In genomic region chr16:25279491-25279890, GRCh38 we compare ENCODE assay signal across 26 cellular contexts. TPM values are rescaled to one million over a fixed set of nuclear protein-coding genes. Genes with fewer than 3 reads are reported as not detected.
DNase-seq lines count a peak whose midpoint lies in the region; ATAC-seq and TF ChIP-seq lines count a peak whose summit lies in the region.
"Had no signal": no experiment of that assay in that cellular context is flagged by ENCODE, and none has a peak within 500 bp of the region (broad histone marks: within the 10 kb centered on the region; RNA-seq: fewer than 3 reads in every experiment).

No MANE protein-coding gene starts in this region.

- H3K9ac ChIP-seq in mammary epithelial cell (ENCODE audit: insufficient read depth, low read length), result no peak overlapping the region
- H3K9ac ChIP-seq: SK-N-SH had no signal

- no peaks in the 10 kb centered on the region for H3K9me3 Mint-ChIP-seq in MCF 10A (ENCODE audit: unreplicated experiment)

- dilution Hi-C loops in mammary epithelial cell (cut with HindIII; ENCODE audit: low sequenced_read_pairs), result no loop called here

- no peak for ATAC-seq in HG03469 (IDR thresholded peaks at IDR 0.05; ENCODE audit: unreplicated experiment)
- ATAC-seq in GM18498 (IDR thresholded peaks at IDR 0.05; ENCODE audit: unreplicated experiment), result no peak
- ATAC-seq: HepG2 had no signal

- H3K27me3 ChIP-seq in breast epithelium, result no peaks in the 10 kb centered on the region
- no peaks in the 10 kb centered on the region for H3K27me3 ChIP-seq in mammary epithelial cell (ENCODE audit: insufficient read depth, low read length)

- no peak overlapping the region for H3K27ac Mint-ChIP-seq in MCF 10A (ENCODE audit: low read depth, unreplicated experiment)
- H3K27ac Mint-ChIP-seq: CD4-positive, alpha-beta memory T cell had no signal

- H3K27me3 Mint-ChIP-seq in MCF 10A (ENCODE audit: insufficient read depth, unreplicated experiment), result no peaks in the 10 kb centered on the region

- 9% methylated on average over 7 of the region's 7 CpGs for WGBS in mammary epithelial cell (ENCODE audit: low coverage, missing lambda C conversion rate)

- H3K36me3 ChIP-seq in breast epithelium (no peaks in the 10 kb centered on the region), mammary epithelial cell (ENCODE audit: insufficient read depth, low read length) (no peaks in the 10 kb centered on the region)

- no peaks in the 10 kb centered on the region for H4K20me1 ChIP-seq in mammary epithelial cell (ENCODE audit: insufficient read depth, low read length)

- H3K36me3 Mint-ChIP-seq in MCF 10A (ENCODE audit: insufficient read depth, unreplicated experiment), result no peaks in the 10 kb centered on the region
- H3K36me3 Mint-ChIP-seq: CD4-positive, alpha-beta memory T cell had no signal

- in situ Hi-C loops in mammary epithelial cell (cut with MboI; ENCODE audit: low sequenced_read_pairs in 2 of 2), result loop anchor here (25.0 kb wide), 2 partner anchors 433 to 1833 kb away; no protein-coding TSS in a partner anchor

- peaks cover 11% of the 10 kb centered on the region for H3K4me1 Mint-ChIP-seq in MCF 10A (ENCODE audit: insufficient read depth, unreplicated experiment)

- H3K9me3 ChIP-seq in breast epithelium (peaks cover 0 to 2% of the 10 kb centered on the region in 2 donors), mammary epithelial cell (replicated peaks; ENCODE audit: insufficient read depth, low read length) (no peaks in the 10 kb centered on the region)
- H3K9me3 ChIP-seq: Caco-2, SK-N-SH had no signal

- no peaks in the 10 kb centered on the region for H3K79me2 ChIP-seq in mammary epithelial cell (ENCODE audit: insufficient read depth, low read length)

- H3K27ac ChIP-seq in breast epithelium (no peak overlapping the region), mammary epithelial cell (ENCODE audit: insufficient read depth, low read depth, low read length) (no peak overlapping the region)
- H3K27ac ChIP-seq: PC-9 had no signal

- TF ChIP-seq CTCF in MCF 10A (IDR thresholded peaks at IDR 0.05; ENCODE audit: unreplicated experiment) (no peak), breast epithelium (IDR thresholded peaks at IDR 0.05) (no peak), mammary epithelial cell (conservative IDR thresholded peaks at IDR 0.05 in 1 of 2, IDR thresholded peaks at IDR 0.05 in 1 of 2; ENCODE audit: extremely low read depth in 1 of 2, insufficient read depth in 1 of 2, low read depth in 1 of 2, low read length in 2 of 2) (no peak), fibroblast of the aortic adventitia (IDR thresholded peaks at IDR 0.05; ENCODE audit: insufficient read depth, low read length) (no peak)

- DNase-seq in MCF 10A (ENCODE audit: unreplicated experiment) (peak; percentile 28), breast epithelium (ENCODE audit: low spot score in 2 of 2) (no peak), mammary epithelial cell (peak; percentile 67), fibroblast of the aortic adventitia (ENCODE audit: low read depth) (peak; percentile 14), ureter (ENCODE audit: low spot score) (peak; percentile 53), DMS114 treated with DMSO at 0.1 percent for 48 hours (lab: John Stamatoyannopoulos, UW; ENCODE audit: unreplicated experiment) (no peak)
- DNase-seq: C1 segment of cervical spinal cord; Caco-2; CD4-positive, alpha-beta memory T cell; DMS79 treated with DMSO at 0.1 percent for 48 hours; GF-D8; H7; Karpas-422; NCI-H1092 treated with DMSO at 0.1 percent for 48 hours; NCI-H146; NCI-H1930; NCI-H345; NCI-H510A treated with DMSO at 0.1 percent for 48 hours; NCI-H774; PC-9; RPMI8226; SK-N-SH; SW 1271 had no signal

- no peak overlapping the region for H3K4me2 ChIP-seq in mammary epithelial cell (ENCODE audit: insufficient read depth, low read depth, low read length)
- H3K4me2 ChIP-seq: PC-9, SK-N-SH had no signal

- CTCF ChIA-PET in MCF 10A (lab: Yijun Ruan, JAX), result interaction anchor here (0.9 to 1.5 kb wide), 5 partner anchors 10 to 738 kb away, joined by 3 to 4 read pairs (median 3); no protein-coding TSS in a partner anchor
- CTCF ChIA-PET in mammary epithelial cell (lab: Charles Lee; ENCODE audit: low non-redundant PET), result interaction anchor here (1.0 kb wide), 1 partner anchor 1831 kb away, joined by 4 read pairs; no protein-coding TSS in a partner anchor

- H3K4me3 Mint-ChIP-seq in MCF 10A (ENCODE audit: unreplicated experiment), result no peak overlapping the region
- H3K4me3 Mint-ChIP-seq: CD4-positive, alpha-beta memory T cell had no signal

- H3K4me1 ChIP-seq in breast epithelium (no peaks in the 10 kb centered on the region), mammary epithelial cell (ENCODE audit: insufficient read depth, low read length) (peaks cover 8% of the 10 kb centered on the region)
- H3K4me1 ChIP-seq: Caco-2 had no signal

- no peak overlapping the region for H3K4me3 ChIP-seq in breast epithelium
- H3K4me3 ChIP-seq in mammary epithelial cell (replicated peaks in 1 of 3; ENCODE audit: insufficient read depth in 1 of 3, low read depth in 2 of 3, low read length in 3 of 3), result no peak overlapping the region
- H3K4me3 ChIP-seq in fibroblast of the aortic adventitia (ENCODE audit: low read depth, low read length), result no peak overlapping the region
- H3K4me3 ChIP-seq: PC-9 had no signal

- no TSS peak for BruUV-seq in MCF 10A (replicated peaks; lab: Mats Ljungman, UMichigan)
- BruUV-seq in mammary epithelial cell (replicated peaks; lab: Mats Ljungman, UMichigan), result no TSS peak

- intact Hi-C loops in MCF 10A (cut with micrococcal nuclease) (no loop called here), breast epithelium (cut with DNase I; ENCODE audit: low total_unique reads) (no loop called here), mammary epithelial cell (cut with micrococcal nuclease) (loop anchor here (10.0 kb wide), 1 partner anchor 285 kb away; no protein-coding TSS in a partner anchor)

- peak overlapping the region; percentile 66 for H2AFZ ChIP-seq in mammary epithelial cell (ENCODE audit: low read depth, low read length)
- H2AFZ ChIP-seq: PC-9 had no signal

- no peak for TF ChIP-seq POLR2A in breast epithelium (IDR thresholded peaks at IDR 0.05)

- POLR2A ChIA-PET in MCF 10A (lab: Yijun Ruan, JAX), result interaction anchor here (0.7 kb wide), 1 partner anchor 531 kb away, joined by 3 read pairs; no protein-coding TSS in a partner anchor

RNA-seq across cellular contexts. Expression of gene ZKSCAN2, which starts 21.8 kb away (rescaled TPM):
- total RNA-seq in MCF 10A (2022), result 6.6 and 7.8 TPM in 2 replicates
- total RNA-seq in breast epithelium, result 1 to 10 TPM; 3.9 to 5.0 (median 4.6) TPM
- total RNA-seq in mammary epithelial cell, result 1 to 10 TPM; 6.2 to 6.4 TPM
- polyA plus RNA-seq in mammary epithelial cell, result 1.4 TPM
- polyA minus RNA-seq in mammary epithelial cell, result 10.7 TPM
- 5.6 and 7.3 TPM in 2 replicates for total RNA-seq in fibroblast of the aortic adventitia (ENCODE audit: low replicate concordance)
- total RNA-seq in ureter, result 5.9 TPM

Comparison
In these comparisons a context has a peak if more than half of its experiments do, and no peak if none do; other contexts are left out.
1. DNase-seq: peak in MCF 10A (single experiment), mammary epithelial cell (single experiment), fibroblast of the aortic adventitia (single experiment) and ureter (single experiment); none in breast epithelium (0 of 2) and DMS114 treated with DMSO at 0.1 percent for 48 hours (single experiment).